ENCODE assay signal across 14 cellular contexts in genomic region chr1:217881131-217881543, GRCh38.
"Had no signal": no experiment of that assay in that cellular context is flagged by ENCODE, and none has a peak within 500 bp of the region (broad histone marks: within the 10 kb centered on the region; RNA-seq: fewer than 3 reads in every experiment).

No MANE protein-coding gene starts in this region.

- DNase-seq: activated CD4-positive, alpha-beta T cell treated with anti-CD3 and anti-CD28 coated beads, Interleukin-2, amount 10 ng/mL, durations not matched to agents 7 days and 5 days; activated CD4-positive, CD25-positive, alpha-beta regulatory T cell; activated naive CD4-positive, alpha-beta T cell treated with anti-CD3 and anti-CD28 coated beads for 36 hours; activated T-cell treated with anti-CD3 and anti-CD28 coated beads for 4 hours; brain microvascular endothelial cell; gastrocnemius medialis; heart right ventricle; left ventricle myocardium superior; psoas muscle; sigmoid colon; stimulated activated CD4-positive, alpha-beta T cell treated with anti-CD3 and anti-CD28 coated beads, Interleukin-15, amount 100 ng/mL, for 24 hours; stimulated activated CD4-positive, alpha-beta T cell treated with anti-CD3 and anti-CD28 coated beads, Interleukin-4, amount 100 ng/mL, for 24 hours; stomach had no signal

- H3K9me3 ChIP-seq: gastrocnemius medialis, heart right ventricle, psoas muscle, sigmoid colon, vagina had no signal

- H3K4me3 ChIP-seq: gastrocnemius medialis, heart right ventricle, psoas muscle, sigmoid colon, stomach, vagina had no signal

- H3K36me3 ChIP-seq: brain microvascular endothelial cell, gastrocnemius medialis, heart right ventricle, sigmoid colon, stomach, vagina had no signal

- H3K4me1 ChIP-seq: gastrocnemius medialis, heart right ventricle, psoas muscle, sigmoid colon, stomach, vagina had no signal

- H3K27me3 ChIP-seq: brain microvascular endothelial cell, gastrocnemius medialis, sigmoid colon, stomach, vagina had no signal

- H3K27ac ChIP-seq: brain microvascular endothelial cell, gastrocnemius medialis, heart right ventricle, psoas muscle, sigmoid colon, stomach, vagina had no signal
